In genomic region chr19:1103691-1104451, GRCh38 we compare ENCODE assay signal across 8 cellular contexts. TPM values are rescaled to one million over a fixed set of nuclear protein-coding genes. Genes with fewer than 3 reads are reported as not detected.
DNase-seq lines count a peak whose midpoint lies in the region; ATAC-seq, FAIRE-seq and TF ChIP-seq lines count a peak whose summit lies in the region.

Gene GPX4 (plus strand): TSS chr19:1103994. CDS start chr19:1104044, 50 bp downstream.

- FAIRE-seq in kidney (lab: Jason Lieb, UNC): peak; percentile 73

- peaks cover 24 to 31% of the 10 kb centered on the region in 2 donors for H3K4me1 ChIP-seq in kidney (ENCODE audit: control insufficient read depth in 1 of 2, insufficient read depth in 1 of 2, low read depth in 1 of 2, low read length in 2 of 2)

- peak within 1 kb of the TSS; percentile 65 to 85 for H3K9ac ChIP-seq in kidney (ENCODE audit: low read length in 2 of 2)

- TF ChIP-seq CTCF in AG10803 (conservative IDR thresholded peaks at IDR 0.05; ENCODE audit: low read length): no peak
- TF ChIP-seq CTCF in kidney (IDR thresholded peaks at IDR 0.05; ENCODE audit: borderline replicate concordance, extremely low read depth, insufficient read depth): no peak

- peak within 1 kb of the TSS; percentile 77 for H3K4me3 ChIP-seq in AG10803 (ENCODE audit: low read length)
- peak within 1 kb of the TSS; percentile 65 to 74 for H3K4me3 ChIP-seq in kidney (ENCODE audit: low read length in 2 of 2)

- intact Hi-C loops in kidney (cut with DNase I): no loop called here

- H3K36me3 ChIP-seq in kidney (ENCODE audit: control insufficient read depth in 1 of 2, insufficient read depth in 2 of 2, low read length in 2 of 2): peaks cover 2 to 10% of the 10 kb centered on the region in 2 donors

- no peaks in the 10 kb centered on the region for H3K9me3 ChIP-seq in kidney (ENCODE audit: control insufficient read depth in 1 of 2, low read length in 2 of 2)

- H3K27ac ChIP-seq in kidney (ENCODE audit: low read depth in 2 of 2, low read length in 2 of 2): peak within 1 kb of the TSS; percentile 95 to 99

- DNase-seq in AG10803 (ENCODE audit: low read depth) (peak; percentile 99), NCI-H510A (lab: John Stamatoyannopoulos, UW) (peak; percentile 95), cerebellum (ENCODE audit: low spot score) (peak; percentile 100), kidney (peak; percentile 100)
- DNase-seq in activated CD4-positive, alpha-beta T cell treated with anti-CD3 and anti-CD28 coated beads for 1 hour: peak; percentile 98
- peak; percentile 99 for DNase-seq in stimulated activated CD4-positive, alpha-beta T cell treated with anti-CD3 and anti-CD28 coated beads, Interleukin-15, amount 100 ng/mL, for 24 hours

- peak; percentile 68 for ATAC-seq in GM19043 (IDR thresholded peaks at IDR 0.05; ENCODE audit: low read depth, unreplicated experiment)
- ATAC-seq in HG03378 (IDR thresholded peaks at IDR 0.05; ENCODE audit: unreplicated experiment): peak; percentile 40

RNA-seq across cellular contexts. Expression of gene GPX4, which starts in this region (rescaled TPM):
- total RNA-seq in cerebellum: 112 TPM
- total RNA-seq in kidney: 268 TPM
- polyA plus RNA-seq in kidney (ENCODE audit: insufficient read depth, low read depth, low replicate concordance): 966 TPM

Comparison
In these comparisons a context has a peak if more than half of its experiments do, and no peak if none do; other contexts are left out.
1. Peak in every context shown above with its lines: DNase-seq, ATAC-seq, H3K4me3 ChIP-seq and H3K27ac ChIP-seq.